ENCODE assay signal across 1 cellular context in the genomic region with DNA sequence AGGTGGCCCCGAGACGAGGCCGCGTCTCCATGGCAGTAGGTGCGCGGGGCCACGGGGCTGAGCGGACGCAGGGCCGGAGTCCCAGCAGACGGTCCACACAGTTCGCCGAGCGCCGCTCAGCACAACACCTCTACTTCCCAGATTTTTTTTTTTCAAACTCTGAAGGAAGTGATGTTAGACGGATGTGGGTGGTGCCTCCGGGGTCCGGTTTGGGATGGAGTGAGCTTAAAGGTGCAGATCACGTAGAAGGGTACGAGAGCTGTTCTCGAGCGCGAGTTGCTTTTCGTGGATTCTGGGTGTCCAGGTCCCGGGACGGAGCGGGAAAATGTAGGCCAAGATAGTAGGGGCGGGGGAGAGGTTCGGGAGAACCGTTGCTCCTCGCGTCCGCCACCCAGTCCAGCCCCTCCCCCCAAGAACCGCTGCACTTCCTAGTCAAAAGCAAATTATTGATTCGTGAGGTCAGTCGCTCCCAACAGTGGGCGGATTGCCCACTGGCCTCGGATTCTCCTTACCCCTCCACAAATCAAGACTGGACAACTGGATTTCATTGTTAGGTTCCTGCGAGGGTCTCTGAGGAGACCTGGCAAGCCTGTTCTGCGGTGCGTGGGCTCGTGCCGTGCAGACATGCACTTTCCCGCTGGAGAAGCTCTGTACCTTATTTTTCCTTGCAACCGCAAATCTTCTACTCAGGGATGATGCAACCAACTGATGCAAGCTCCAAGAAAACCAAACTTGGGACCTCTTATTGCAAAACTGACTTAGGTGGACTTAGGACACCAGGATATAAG.
TF ChIP-seq lines count a peak whose summit lies in the region.

TXNDC12 (minus strand) TSS at position 126 of the 788 bp plus-strand sequence; CDS start at position 31, 95 bp downstream.

TF ChIP-seq in HepG2, 621 proteins besides CTCF, POLR2A, EP300 and RAD21 (continued from another document and continues in another):
- TF ChIP-seq KIAA2018 (CRISPR knock-in tag; IDR thresholded peaks at IDR 0.05; ENCODE audit: borderline replicate concordance) (no peak), ARHGAP35 (CRISPR knock-in tag; IDR thresholded peaks at IDR 0.05; ENCODE audit: borderline replicate concordance) (peak; percentile 20; the same call in 1 of the 2 replicates), ADNP (CRISPR knock-in tag; IDR thresholded peaks at IDR 0.05) (no peak), RARG (CRISPR knock-in tag; IDR thresholded peaks at IDR 0.05; ENCODE audit: low read depth) (no peak), ZNF883 (CRISPR knock-in tag; IDR thresholded peaks at IDR 0.05; ENCODE audit: not compliant biosample characterization) (peak; percentile 23), HDAC1 (CRISPR knock-in tag; IDR thresholded peaks at IDR 0.05) (peak; percentile 85; the same call in 1 of the 2 replicates), FOXM1 (CRISPR knock-in tag; IDR thresholded peaks at IDR 0.05) (peak; percentile 14; the same call in 1 of the 2 replicates), ATF3 (CRISPR knock-in tag; IDR thresholded peaks at IDR 0.05) (peak; percentile 88), ETV6 (CRISPR knock-in tag; conservative IDR thresholded peaks at IDR 0.05) (0 out of 2 replicates have a peak, but pooled peaks have one; percentile 34), ZBTB39 (CRISPR knock-in tag; IDR thresholded peaks at IDR 0.05) (peak; percentile 32; the same call in 1 of the 2 replicates), BCLAF1 (IDR thresholded peaks at IDR 0.05) (no peak), ATF5 (CRISPR knock-in tag; IDR thresholded peaks at IDR 0.05; ENCODE audit: low read depth) (peak; percentile 9; the same call in 1 of the 2 replicates), ZNF224 (CRISPR knock-in tag; IDR thresholded peaks at IDR 0.05) (peak; percentile 86; the same call in 1 of the 2 replicates), JUN (CRISPR knock-in tag; IDR thresholded peaks at IDR 0.05) (peak; percentile 20; the same call in 1 of the 2 replicates), HCFC1 (IDR thresholded peaks at IDR 0.05; ENCODE audit: low read depth, low read length) (peak; percentile 19; the same call in 1 of the 2 replicates), PITX1 (CRISPR knock-in tag; IDR thresholded peaks at IDR 0.05) (peak; percentile 55; the same call in 1 of the 2 replicates), ATAD3A (CRISPR knock-in tag; IDR thresholded peaks at IDR 0.05) (no peak), ZNF496 (CRISPR knock-in tag; IDR thresholded peaks at IDR 0.05; ENCODE audit: insufficient replicate concordance) (no peak), ZFP82 (CRISPR knock-in tag; IDR thresholded peaks at IDR 0.05; ENCODE audit: borderline replicate concordance) (no peak), ZFP91 (CRISPR knock-in tag; IDR thresholded peaks at IDR 0.05; ENCODE audit: borderline replicate concordance) (peak; percentile 100), CBX1 (IDR thresholded peaks at IDR 0.05; ENCODE audit: low read depth) (peak; percentile 77), ZNF775 (CRISPR knock-in tag; IDR thresholded peaks at IDR 0.05; ENCODE audit: borderline replicate concordance) (peak; percentile 13; the same call in 1 of the 2 replicates), ZNF850 (CRISPR knock-in tag; conservative IDR thresholded peaks at IDR 0.05) (no peak), ZBTB20 (CRISPR knock-in tag; IDR thresholded peaks at IDR 0.05; ENCODE audit: borderline replicate concordance, low read depth) (peak; percentile 83; the same call in 1 of the 2 replicates), ZFX (CRISPR knock-in tag; IDR thresholded peaks at IDR 0.05; ENCODE audit: low read depth) (peak; percentile 91), KLF6 (CRISPR knock-in tag; IDR thresholded peaks at IDR 0.05) (peak; percentile 72), SYNCRIP (IDR thresholded peaks at IDR 0.05; ENCODE audit: insufficient read depth, low read depth, low read length) (no peak), ARID2 (CRISPR knock-in tag; IDR thresholded peaks at IDR 0.05; ENCODE audit: borderline replicate concordance) (no peak), ZNF557 (CRISPR knock-in tag; IDR thresholded peaks at IDR 0.05) (no peak), MIER2 (CRISPR knock-in tag; IDR thresholded peaks at IDR 0.05) (no peak)
- TF ChIP-seq, protein P1, sequence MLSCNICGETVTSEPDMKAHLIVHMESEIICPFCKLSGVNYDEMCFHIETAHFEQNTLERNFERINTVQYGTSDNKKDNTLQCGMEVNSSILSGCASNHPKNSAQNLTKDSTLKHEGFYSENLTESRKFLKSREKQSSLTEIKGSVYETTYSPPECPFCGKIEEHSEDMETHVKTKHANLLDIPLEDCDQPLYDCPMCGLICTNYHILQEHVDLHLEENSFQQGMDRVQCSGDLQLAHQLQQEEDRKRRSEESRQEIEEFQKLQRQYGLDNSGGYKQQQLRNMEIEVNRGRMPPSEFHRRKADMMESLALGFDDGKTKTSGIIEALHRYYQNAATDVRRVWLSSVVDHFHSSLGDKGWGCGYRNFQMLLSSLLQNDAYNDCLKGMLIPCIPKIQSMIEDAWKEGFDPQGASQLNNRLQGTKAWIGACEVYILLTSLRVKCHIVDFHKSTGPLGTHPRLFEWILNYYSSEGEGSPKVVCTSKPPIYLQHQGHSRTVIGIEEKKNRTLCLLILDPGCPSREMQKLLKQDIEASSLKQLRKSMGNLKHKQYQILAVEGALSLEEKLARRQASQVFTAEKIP (CRISPR knock-in tag; IDR thresholded peaks at IDR 0.05; ENCODE audit: borderline replicate concordance): no peak
- TF ChIP-seq, protein P2, sequence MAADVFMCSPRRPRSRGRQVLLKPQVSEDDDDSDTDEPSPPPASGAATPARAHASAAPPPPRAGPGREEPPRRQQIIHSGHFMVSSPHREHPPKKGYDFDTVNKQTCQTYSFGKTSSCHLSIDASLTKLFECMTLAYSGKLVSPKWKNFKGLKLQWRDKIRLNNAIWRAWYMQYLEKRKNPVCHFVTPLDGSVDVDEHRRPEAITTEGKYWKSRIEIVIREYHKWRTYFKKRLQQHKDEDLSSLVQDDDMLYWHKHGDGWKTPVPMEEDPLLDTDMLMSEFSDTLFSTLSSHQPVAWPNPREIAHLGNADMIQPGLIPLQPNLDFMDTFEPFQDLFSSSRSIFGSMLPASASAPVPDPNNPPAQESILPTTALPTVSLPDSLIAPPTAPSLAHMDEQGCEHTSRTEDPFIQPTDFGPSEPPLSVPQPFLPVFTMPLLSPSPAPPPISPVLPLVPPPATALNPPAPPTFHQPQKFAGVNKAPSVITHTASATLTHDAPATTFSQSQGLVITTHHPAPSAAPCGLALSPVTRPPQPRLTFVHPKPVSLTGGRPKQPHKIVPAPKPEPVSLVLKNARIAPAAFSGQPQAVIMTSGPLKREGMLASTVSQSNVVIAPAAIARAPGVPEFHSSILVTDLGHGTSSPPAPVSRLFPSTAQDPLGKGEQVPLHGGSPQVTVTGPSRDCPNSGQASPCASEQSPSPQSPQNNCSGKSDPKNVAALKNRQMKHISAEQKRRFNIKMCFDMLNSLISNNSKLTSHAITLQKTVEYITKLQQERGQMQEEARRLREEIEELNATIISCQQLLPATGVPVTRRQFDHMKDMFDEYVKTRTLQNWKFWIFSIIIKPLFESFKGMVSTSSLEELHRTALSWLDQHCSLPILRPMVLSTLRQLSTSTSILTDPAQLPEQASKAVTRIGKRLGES (CRISPR knock-in tag; IDR thresholded peaks at IDR 0.05; ENCODE audit: borderline replicate concordance): no peak; the same call in 1 of the 2 replicates
